Comparison of ENCODE assay signal across 9 cellular contexts in the genomic region with DNA sequence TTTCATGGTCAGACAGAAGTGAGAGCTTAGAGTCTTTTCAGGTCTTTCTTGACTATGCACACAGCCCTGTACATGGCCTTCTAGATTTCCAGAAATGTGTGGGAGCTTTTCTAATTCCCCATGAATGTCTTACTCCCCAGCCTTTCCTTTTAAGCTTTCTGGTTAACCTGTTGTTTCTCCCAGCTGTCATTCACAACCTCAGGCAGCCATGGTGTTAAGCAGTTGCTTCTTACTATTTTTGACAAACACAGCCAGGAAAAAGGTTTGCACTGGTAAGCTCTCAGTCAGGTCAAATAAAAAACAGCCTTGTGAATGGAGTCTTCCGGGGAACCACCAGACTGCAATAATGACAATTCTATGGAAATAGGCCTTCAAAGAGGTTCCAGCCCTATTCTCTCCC.
"Had no signal": no experiment of that assay in that cellular context is flagged by ENCODE, and none has a peak within 500 bp of the region (broad histone marks: within the 10 kb centered on the region; RNA-seq: fewer than 3 reads in every experiment).

No MANE protein-coding gene starts in this region.

- ATAC-seq: HCT116, K562 had no signal

- H3K27ac ChIP-seq: GM23248, HL-60 had no signal

- FAIRE-seq: K562 had no signal

- DNase-seq: GM23248, GOT3, H7, HFFc6, IMR-90, KG1 had no signal
